Comparison of ENCODE assay signal across 11 cellular contexts in the genomic region with DNA sequence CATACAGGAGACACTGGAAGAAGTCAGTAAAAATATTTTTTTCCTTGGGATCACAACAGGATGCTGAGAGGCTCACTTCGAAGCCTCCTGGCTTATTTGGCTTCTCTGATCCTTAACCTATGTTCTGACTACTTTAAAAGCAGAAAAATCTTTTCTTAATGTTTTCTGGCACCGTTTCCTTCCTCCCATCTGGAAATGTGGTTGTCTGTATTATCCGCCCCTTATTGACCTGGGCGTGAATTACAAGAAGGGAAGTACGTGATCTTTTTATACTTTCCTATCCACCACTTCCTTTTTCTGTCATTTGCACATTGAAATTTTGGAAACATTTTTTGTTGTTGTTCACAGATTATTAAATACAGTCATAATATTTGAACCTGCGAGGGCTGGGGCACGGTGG.
"Had no signal": no experiment of that assay in that cellular context is flagged by ENCODE, and none has a peak within 500 bp of the region (broad histone marks: within the 10 kb centered on the region; RNA-seq: fewer than 3 reads in every experiment).

No MANE protein-coding gene starts in this region.

- H3K27me3 Mint-ChIP-seq: activated T-helper 17 cell treated with anti-CD3 and anti-CD28 coated beads, Interleukin-2, amount 50 U/mL, for 72 hours; natural killer cell treated with Interleukin-12 subunit alpha and Interleukin-12 subunit beta and Interleukin-15 and Interleukin-18, amount 100 ng/mL, for 72 hours; stimulated activated naive CD8-positive, alpha-beta T cell treated with anti-CD3 and anti-CD28 coated beads, Interleukin-15, Interleukin-2, amounts not matched to agents 100 ng/mL and 50 ng/mL, for 24 hours; type B pancreatic cell had no signal

- ATAC-seq: activated T-helper 17 cell treated with anti-CD3 and anti-CD28 coated beads, Interleukin-2, amount 50 U/mL, for 72 hours; natural killer cell treated with Interleukin-12 subunit alpha and Interleukin-12 subunit beta and Interleukin-15 and Interleukin-18, amount 100 ng/mL, for 72 hours; right lobe of liver had no signal

- H3K27ac Mint-ChIP-seq: activated naive CD4-positive, alpha-beta T cell treated with anti-CD3 and anti-CD28 coated beads for 36 hours; activated T-helper 17 cell treated with anti-CD3 and anti-CD28 coated beads, Interleukin-2, amount 50 U/mL, for 72 hours; natural killer cell treated with Interleukin-12 subunit alpha and Interleukin-12 subunit beta and Interleukin-15 and Interleukin-18, amount 100 ng/mL, for 72 hours; stimulated activated naive CD8-positive, alpha-beta T cell treated with anti-CD3 and anti-CD28 coated beads, Interleukin-15, Interleukin-2, amounts not matched to agents 100 ng/mL and 50 ng/mL, for 24 hours; T-helper 2 cell treated with Interferon-gamma antibody and Interleukin-4, amounts not matched to agents 5 μg/mL and 100 μg/mL, for 36 hours; type B pancreatic cell had no signal

- H3K4me3 Mint-ChIP-seq: activated naive CD4-positive, alpha-beta T cell treated with anti-CD3 and anti-CD28 coated beads for 36 hours; activated T-helper 17 cell treated with anti-CD3 and anti-CD28 coated beads, Interleukin-2, amount 50 U/mL, for 72 hours; natural killer cell treated with Interleukin-12 subunit alpha and Interleukin-12 subunit beta and Interleukin-15 and Interleukin-18, amount 100 ng/mL, for 72 hours; stimulated activated naive CD8-positive, alpha-beta T cell treated with anti-CD3 and anti-CD28 coated beads, Interleukin-15, Interleukin-2, amounts not matched to agents 100 ng/mL and 50 ng/mL, for 24 hours; T-helper 2 cell treated with Interferon-gamma antibody and Interleukin-4, amounts not matched to agents 5 μg/mL and 100 μg/mL, for 36 hours; type B pancreatic cell had no signal

- H3K36me3 Mint-ChIP-seq: natural killer cell treated with Interleukin-12 subunit alpha and Interleukin-12 subunit beta and Interleukin-15 and Interleukin-18, amount 100 ng/mL, for 72 hours; type B pancreatic cell had no signal

- H3K4me1 Mint-ChIP-seq: activated T-helper 17 cell treated with anti-CD3 and anti-CD28 coated beads, Interleukin-2, amount 50 U/mL, for 72 hours had no signal

- H3K9me3 Mint-ChIP-seq: type B pancreatic cell had no signal

- DNase-seq: activated CD4-positive, alpha-beta T cell treated with anti-CD3 and anti-CD28 coated beads for 1 hour; activated CD4-positive, alpha-beta T cell treated with anti-CD3 and anti-CD28 coated beads, Interleukin-2, amount 50 U/mL, for 48 hours; activated naive CD4-positive, alpha-beta T cell treated with anti-CD3 and anti-CD28 coated beads for 36 hours; dorsolateral prefrontal cortex; occipital lobe; right lobe of liver had no signal
